In genomic region chr12:100356646-100357223, GRCh38 we compare ENCODE assay signal across 17 cellular contexts. TPM values are rescaled to one million over a fixed set of nuclear protein-coding genes. Genes with fewer than 3 reads are reported as not detected.
DNase-seq lines count a peak whose midpoint lies in the region; ATAC-seq, FAIRE-seq and TF ChIP-seq lines count a peak whose summit lies in the region.
"Had no signal": no experiment of that assay in that cellular context is flagged by ENCODE, and none has a peak within 500 bp of the region (broad histone marks: within the 10 kb centered on the region; RNA-seq: fewer than 3 reads in every experiment).

SLC17A8 (plus strand) TSS chr12:100357074; CDS start chr12:100357392, 318 bp downstream.

- H3K4me3 ChIP-seq in K562, result no peak within 1 kb of the TSS
- H3K4me3 ChIP-seq: adrenal gland, uterus had no signal

- in situ Hi-C loops in K562 (cut with MboI), result loop anchor here (10.0 kb wide), 1 partner anchor 198 kb away; no protein-coding TSS in a partner anchor

- no peak for TF ChIP-seq RAD21 in K562 (CRISPR knock-in tag; conservative IDR thresholded peaks at IDR 0.05 in 1 of 2, IDR thresholded peaks at IDR 0.05 in 1 of 2)

- 2% methylated on average over 12 of the region's 13 CpGs for WGBS in K562 (ENCODE audit: insufficient coverage, low coverage, missing lambda C conversion rate)

- no peaks in the 10 kb centered on the region for H3K79me2 ChIP-seq in K562 (ENCODE audit: control insufficient read depth, insufficient read depth, low read length)

- TF ChIP-seq CTCF in natural killer cell (IDR thresholded peaks at IDR 0.05) (no peak), K562 (IDR thresholded peaks at IDR 0.05 in 2 of 3, conservative IDR thresholded peaks at IDR 0.05 in 1 of 3; ENCODE audit: insufficient read depth in 2 of 3, low read depth in 1 of 3, low read length in 3 of 3) (no peak), mesothelial cell of epicardium (IDR thresholded peaks at IDR 0.05; ENCODE audit: unreplicated experiment) (no peak)

- no peak for TF ChIP-seq POLR2A in K562 (conservative IDR thresholded peaks at IDR 0.05)

- ATAC-seq in natural killer cell treated with Interleukin-12 subunit alpha and Interleukin-12 subunit beta and Interleukin-15 and Interleukin-18, amount 100 ng/mL, for 72 hours, result peak; percentile 36 to 58
- ATAC-seq in natural killer cell, result no peak
- peak; percentile 73 for ATAC-seq in K562

- BruUV-seq in K562 (replicated peaks; lab: Mats Ljungman, UMichigan), result no TSS peak

- no peak for FAIRE-seq in K562 (lab: Jason Lieb, UNC)
- FAIRE-seq: keratinocyte had no signal

- no peak for TF ChIP-seq EP300 in K562 (IDR thresholded peaks at IDR 0.05; ENCODE audit: low read length)

- H3K27ac ChIP-seq in K562 (ENCODE audit: extremely low read depth, low read depth, low read length), result no peak within 1 kb of the TSS
- H3K27ac ChIP-seq: adrenal gland, uterus had no signal

- no peaks in the 10 kb centered on the region for H3K4me1 Mint-ChIP-seq in natural killer cell treated with Interleukin-12 subunit alpha and Interleukin-12 subunit beta and Interleukin-15 and Interleukin-18, amount 100 ng/mL, for 72 hours (ENCODE audit: low read depth in 2 of 2)
- H3K4me1 Mint-ChIP-seq in natural killer cell, result no peaks in the 10 kb centered on the region
- peaks cover 41% of the 10 kb centered on the region for H3K4me1 Mint-ChIP-seq in mesothelial cell of epicardium

- intact Hi-C loops in natural killer cell (cut with micrococcal nuclease) (no loop called here), K562 (cut with micrococcal nuclease) (no loop called here)

- peaks cover 0 to 19% of the 10 kb centered on the region in 2 experiments; a peak in 3 of 5 replicates for H3K27me3 ChIP-seq in K562 (ENCODE audit: control insufficient read depth in 2 of 2, insufficient read depth in 2 of 2, low read length in 2 of 2)
- H3K27me3 ChIP-seq: uterus had no signal

- H3K36me3 Mint-ChIP-seq in natural killer cell treated with Interleukin-12 subunit alpha and Interleukin-12 subunit beta and Interleukin-15 and Interleukin-18, amount 100 ng/mL, for 72 hours, result no peaks in the 10 kb centered on the region
- no peaks in the 10 kb centered on the region for H3K36me3 Mint-ChIP-seq in natural killer cell
- H3K36me3 Mint-ChIP-seq in mesothelial cell of epicardium, result no peaks in the 10 kb centered on the region

- H3K27me3 Mint-ChIP-seq in natural killer cell treated with Interleukin-12 subunit alpha and Interleukin-12 subunit beta and Interleukin-15 and Interleukin-18, amount 100 ng/mL, for 72 hours, result peaks cover 43 to 47% of the 10 kb centered on the region in 2 donors
- H3K27me3 Mint-ChIP-seq in natural killer cell (ENCODE audit: low read depth in 2 of 2) (peaks cover 38 to 46% of the 10 kb centered on the region in 2 donors), mesothelial cell of epicardium (ENCODE audit: low read depth) (no peaks in the 10 kb centered on the region)

- no peak within 1 kb of the TSS for H3K9ac ChIP-seq in K562 (ENCODE audit: insufficient read depth in 1 of 2, low read depth in 2 of 2, low read length in 2 of 2)

- no peaks in the 10 kb centered on the region for H3K4me1 ChIP-seq in K562 (replicated peaks in 1 of 2; ENCODE audit: control insufficient read depth in 2 of 2, insufficient read depth in 2 of 2, low read length in 2 of 2)
- H3K4me1 ChIP-seq: adrenal gland, uterus had no signal

- POLR2A ChIA-PET in K562 (lab: Yijun Ruan, JAX), result no interaction called here

- no peaks in the 10 kb centered on the region for H4K20me1 ChIP-seq in K562 (replicated peaks; ENCODE audit: control insufficient read depth, insufficient read depth, low read length)

- no peak within 1 kb of the TSS for H3K27ac Mint-ChIP-seq in natural killer cell treated with Interleukin-12 subunit alpha and Interleukin-12 subunit beta and Interleukin-15 and Interleukin-18, amount 100 ng/mL, for 72 hours
- H3K27ac Mint-ChIP-seq in natural killer cell (no peak within 1 kb of the TSS), mesothelial cell of epicardium (no peak within 1 kb of the TSS)
- H3K27ac Mint-ChIP-seq: activated T-cell treated with anti-CD3 and anti-CD28 coated beads, Interleukin-2, amount 50 U/mL, for 24 hours; HFFc6 had no signal

- no peaks in the 10 kb centered on the region for H3K9me3 Mint-ChIP-seq in natural killer cell treated with Interleukin-12 subunit alpha and Interleukin-12 subunit beta and Interleukin-15 and Interleukin-18, amount 100 ng/mL, for 72 hours
- H3K9me3 Mint-ChIP-seq in natural killer cell, result no peaks in the 10 kb centered on the region
- H3K9me3 Mint-ChIP-seq in mesothelial cell of epicardium, result peaks cover 3% of the 10 kb centered on the region
- H3K9me3 Mint-ChIP-seq: activated T-cell treated with anti-CD3 and anti-CD28 coated beads, Interleukin-2, amount 50 U/mL, for 24 hours; HFFc6 had no signal

- no peaks in the 10 kb centered on the region for H3K9me1 ChIP-seq in K562 (ENCODE audit: control insufficient read depth, insufficient read depth, low read length)

- no peak within 1 kb of the TSS for H3K4me2 ChIP-seq in K562 (ENCODE audit: insufficient read depth, low read length)

- CTCF ChIA-PET in K562 (lab: Yijun Ruan, JAX; ENCODE audit: low intra/inter-chr PET ratio), result no interaction called here

- no peak within 1 kb of the TSS for H3K4me3 Mint-ChIP-seq in natural killer cell treated with Interleukin-12 subunit alpha and Interleukin-12 subunit beta and Interleukin-15 and Interleukin-18, amount 100 ng/mL, for 72 hours
- H3K4me3 Mint-ChIP-seq in natural killer cell (no peak within 1 kb of the TSS), mesothelial cell of epicardium (peak within 1 kb of the TSS; percentile 20)
- H3K4me3 Mint-ChIP-seq: activated T-cell treated with anti-CD3 and anti-CD28 coated beads, Interleukin-2, amount 50 U/mL, for 24 hours; HFFc6 had no signal

- DNase-seq in natural killer cell treated with Interleukin-12 subunit alpha and Interleukin-12 subunit beta and Interleukin-15 and Interleukin-18, amount 100 ng/mL, for 72 hours (ENCODE audit: low spot score), result no peak
- DNase-seq in natural killer cell (no peak), K562 (ENCODE audit: extremely low read depth in 1 of 4, low spot score in 3 of 4) (no peak), mesothelial cell of epicardium (ENCODE audit: low spot score in 2 of 2, unreplicated experiment in 2 of 2) (peak in 1 of 2 experiments; percentile 42), T-helper 2 cell (no peak), HT-29 (ENCODE audit: low spot score) (no peak), COLO668 (lab: John Stamatoyannopoulos, UW; ENCODE audit: unreplicated experiment) (no peak)
- DNase-seq in activated CD4-positive, alpha-beta T cell treated with anti-CD3 and anti-CD28 coated beads for 48 hours, result no peak
- DNase-seq: activated T-cell treated with anti-CD3 and anti-CD28 coated beads, Interleukin-2, amount 50 U/mL, for 24 hours; adrenal gland; cortex of kidney; HFFc6; Kasumi-1; NCI-H446 treated with DMSO at 0.1 percent for 48 hours; stimulated activated CD4-positive, alpha-beta T cell treated with anti-CD3 and anti-CD28 coated beads, Interleukin-12 subunit alpha, Interleukin-12 subunit beta, amount 100 ng/mL, for 4 hours; uterus had no signal

- H3K9me3 ChIP-seq in K562 (replicated peaks; ENCODE audit: control insufficient read depth, insufficient read depth, low read depth, low read length), result no peaks in the 10 kb centered on the region
- H3K9me3 ChIP-seq: adrenal gland, uterus had no signal

- H2AFZ ChIP-seq in K562 (ENCODE audit: low read depth, low read length), result no peak within 1 kb of the TSS

- H3K36me3 ChIP-seq in K562 (ENCODE audit: control insufficient read depth, insufficient read depth, low read length), result no peaks in the 10 kb centered on the region
- H3K36me3 ChIP-seq: adrenal gland had no signal

TF ChIP-seq in K562, 482 proteins besides CTCF, POLR2A, EP300 and RAD21:
- TF ChIP-seq CAMTA2 (CRISPR knock-in tag; conservative IDR thresholded peaks at IDR 0.05), result no peak
- no peak for TF ChIP-seq ZBTB12 (CRISPR knock-in tag; IDR thresholded peaks at IDR 0.05)
- TF ChIP-seq HES1 (IDR thresholded peaks at IDR 0.05; ENCODE audit: low read depth), result no peak
TF ChIP-seq in K562: peak in this region for 0.

RNA-seq across cellular contexts. Expression of gene SLC17A8, which starts in this region (rescaled TPM):
- not detected for total RNA-seq in natural killer cell treated with Interleukin-12 subunit alpha and Interleukin-12 subunit beta and Interleukin-15 and Interleukin-18, amount 100 ng/mL, for 72 hours
- total RNA-seq in natural killer cell, result not detected
- total RNA-seq in K562 (2011; cell fraction: chromatin; rRNA removed; ENCODE audit: low replicate concordance), result not detected in 2 replicates
- not detected in 2 replicates for total RNA-seq in K562 (2011; cell fraction: nucleolus; rRNA removed)
- not detected in 2 replicates for total RNA-seq in K562 (2011; cell fraction: nucleoplasm; rRNA removed)
- total RNA-seq in K562 (2014; rRNA removed), result not detected in 2 replicates
- total RNA-seq in K562 (2014; rRNA removed; fragmentation: Illumina TruSeq; extraction: Trizol), result not detected in 2 replicates
- total RNA-seq in K562 (2015; rRNA removed; fragmentation: Illumina TruSeq; extraction: Trizol), result not detected in 2 replicates
- total RNA-seq in K562 (2021), result not detected in 2 replicates
- not detected in 2 replicates for polyA plus RNA-seq in K562 (2011; rRNA removed)
- 0.01 TPM in 1 of 2 replicates, not detected in the other for polyA plus RNA-seq in K562 (2011; cell fraction: cytosol; rRNA removed)
- polyA plus RNA-seq in K562 (2011; cell fraction: nucleus; rRNA removed), result not detected in 2 replicates
- not detected in 2 replicates for polyA plus RNA-seq in K562 (2012)
- polyA plus RNA-seq in K562 (2014; fragmentation: Illumina TruSeq; extraction: Trizol), result not detected in 2 replicates
- not detected for polyA plus RNA-seq in K562 (2014; fragmentation: Nextera tagmentation; extraction: Ambion mirVana)
- polyA plus RNA-seq in K562 (2014; rRNA removed), result 0.03 TPM in 1 of 2 replicates, not detected in the other
- polyA minus RNA-seq in K562 (2011; rRNA and poly(A)+ RNA removed), result not detected in 2 replicates
- not detected in 2 replicates for polyA minus RNA-seq in K562 (2011; cell fraction: cytosol; rRNA and poly(A)+ RNA removed)
- polyA minus RNA-seq in K562 (2011; cell fraction: nucleus; rRNA and poly(A)+ RNA removed), result not detected in 2 replicates
- total RNA-seq in mesothelial cell of epicardium, result 0.40 to 0.66 TPM (median 0.61 TPM) in 3 replicates
- total RNA-seq in HT-29 (2014; rRNA removed; shearing (Covaris generic)), result not detected in 2 replicates
- total RNA-seq: HFFc6 had no signal
- polyA plus RNA-seq: keratinocyte had no signal

Comparison
In these comparisons a context has a peak if more than half of its experiments do, and no peak if none do; other contexts are left out.
1. Peak in ATAC-seq in natural killer cell treated with Interleukin-12 subunit alpha and Interleukin-12 subunit beta and Interleukin-15 and Interleukin-18, amount 100 ng/mL, for 72 hours; RNA of the gene not detected or under 1 TPM.
2. Peak in ATAC-seq in K562; RNA of the gene not detected or under 1 TPM.